ENCODE assay signal across 6 cellular contexts in the genomic region with DNA sequence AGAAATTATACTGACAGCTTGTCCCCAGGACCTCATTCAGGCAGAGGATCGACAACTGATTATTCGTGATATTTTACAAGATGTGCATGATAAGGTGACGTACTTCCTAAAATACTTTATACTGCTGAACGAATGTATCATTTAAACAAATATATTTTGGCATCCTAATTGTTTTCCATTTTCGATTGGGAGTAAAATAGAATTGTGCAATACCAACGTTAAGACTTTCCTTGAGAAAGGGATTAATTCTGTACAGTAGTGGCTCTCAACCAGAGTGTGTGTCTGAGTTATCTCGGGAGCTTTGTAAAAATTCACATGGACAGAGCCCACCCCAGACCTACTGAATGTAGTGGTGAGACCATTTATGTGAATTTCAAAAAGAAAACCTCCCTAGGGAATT.
"Had no signal": no experiment of that assay in that cellular context is flagged by ENCODE, and none has a peak within 500 bp of the region (broad histone marks: within the 10 kb centered on the region; RNA-seq: fewer than 3 reads in every experiment).

No MANE protein-coding gene starts in this region.

- DNase-seq: H9, HCEC 1CT, KG1 had no signal

- H3K9me3 Mint-ChIP-seq: GM23338, H9, IgD-negative memory B cell had no signal

- H3K4me3 Mint-ChIP-seq: GM23338, H9, IgD-negative memory B cell had no signal

- H3K27ac Mint-ChIP-seq: GM23338, H9, IgD-negative memory B cell had no signal

- H3K27me3 Mint-ChIP-seq: IgD-negative memory B cell had no signal

- ATAC-seq: GM23338 had no signal

- H3K4me3 ChIP-seq: GM23338 had no signal

- H3K27ac ChIP-seq: HL-60 had no signal

- H3K4me1 Mint-ChIP-seq: GM23338, H9 had no signal
